In the genomic region with DNA sequence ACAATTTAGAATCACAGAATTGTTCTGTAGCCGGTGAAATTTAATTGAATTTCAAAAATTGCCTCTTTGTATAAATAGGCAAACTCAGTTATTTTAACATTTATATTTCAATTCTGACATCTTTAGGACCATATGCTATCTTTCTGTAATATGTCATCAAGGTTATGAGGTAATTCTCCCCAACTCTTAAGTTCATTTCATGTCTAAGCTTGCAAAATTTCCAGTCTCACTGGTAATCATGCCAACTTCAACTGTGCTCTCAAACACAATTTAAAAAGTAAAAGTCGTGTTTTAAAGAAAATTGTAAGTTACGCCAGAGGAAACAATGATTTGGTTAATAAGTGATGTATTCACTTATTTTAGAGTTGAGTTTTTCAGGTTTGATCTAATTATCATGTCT, we compare ENCODE assay signal across 9 cellular contexts. TPM values are rescaled to one million over a fixed set of nuclear protein-coding genes. Genes with fewer than 3 reads are reported as not detected.
DNase-seq lines count a peak whose midpoint lies in the region; ATAC-seq and TF ChIP-seq lines count a peak whose summit lies in the region.
"Had no signal": no experiment of that assay in that cellular context is flagged by ENCODE, and none has a peak within 500 bp of the region (broad histone marks: within the 10 kb centered on the region; RNA-seq: fewer than 3 reads in every experiment).

No MANE protein-coding gene starts in this region.

- H3K23ac ChIP-seq in mesendoderm (ENCODE audit: low read length): no peak overlapping the region

- H3K79me1 ChIP-seq in mesendoderm (ENCODE audit: low read length): no peaks in the 10 kb centered on the region

- no peak for DNase-seq in CD8-positive, alpha-beta T cell
- DNase-seq in Karpas-422 (no peak), choroid plexus epithelial cell (ENCODE audit: low read depth) (no peak), neural crest cell (ENCODE audit: low read depth, low spot score) (no peak), globus pallidus (ENCODE audit: low spot score) (no peak), SIG-M5 treated with dmso at 0.1 percent for 504 hours (lab: John Stamatoyannopoulos, UW; ENCODE audit: unreplicated experiment) (no peak), mesendoderm (no peak)

- H3K4me1 ChIP-seq in CD8-positive, alpha-beta T cell (ENCODE audit: insufficient read depth, low read length): peaks cover 23% of the 10 kb centered on the region
- peaks cover 84% of the 10 kb centered on the region for H3K4me1 ChIP-seq in Karpas-422 (ENCODE audit: low read length)
- peaks cover 3% of the 10 kb centered on the region for H3K4me1 ChIP-seq in mesendoderm (ENCODE audit: control insufficient read depth, low read depth, low read length)

- no peak overlapping the region for H3K56ac ChIP-seq in mesendoderm (ENCODE audit: low read length)

- no peak overlapping the region for H3K27ac Mint-ChIP-seq in CD8-positive, alpha-beta T cell
- no peak overlapping the region for H3K27ac Mint-ChIP-seq in neural crest cell (ENCODE audit: unreplicated experiment)

- H3K36me3 Mint-ChIP-seq in CD8-positive, alpha-beta T cell: peaks cover 14% of the 10 kb centered on the region
- no peaks in the 10 kb centered on the region for H3K36me3 Mint-ChIP-seq in neural crest cell (ENCODE audit: low read depth)

- peak overlapping the region; percentile 87 for H3K4me2 ChIP-seq in Karpas-422 (ENCODE audit: low read depth, low read length, poor library complexity, severe bottlenecking)
- no peak overlapping the region for H3K4me2 ChIP-seq in mesendoderm (ENCODE audit: low read length)

- H3K4me3 ChIP-seq in CD8-positive, alpha-beta T cell (ENCODE audit: low read depth, low read length): no peak overlapping the region
- H3K4me3 ChIP-seq in Karpas-422 (ENCODE audit: low read length) (peak overlapping the region; percentile 91), choroid plexus epithelial cell (ENCODE audit: low read depth, low read length) (peak overlapping the region; percentile 80), mesendoderm (ENCODE audit: low read length) (no peak overlapping the region)

- no peak overlapping the region for H2BK15ac ChIP-seq in mesendoderm (replicated peaks; ENCODE audit: low read depth)

- H3K9me3 Mint-ChIP-seq in CD8-positive, alpha-beta T cell: no peaks in the 10 kb centered on the region
- no peaks in the 10 kb centered on the region for H3K9me3 Mint-ChIP-seq in neural crest cell

- H2BK5ac ChIP-seq in mesendoderm (ENCODE audit: low read length): no peak overlapping the region

- no peak for TF ChIP-seq CTCF in CD8-positive, alpha-beta T cell (IDR thresholded peaks at IDR 0.05)
- TF ChIP-seq CTCF in choroid plexus epithelial cell (conservative IDR thresholded peaks at IDR 0.05; ENCODE audit: low read depth, low read length): no peak
- TF ChIP-seq CTCF in neural crest cell (conservative IDR thresholded peaks at IDR 0.05): no peak

- no peaks in the 10 kb centered on the region for H3K9me3 ChIP-seq in CD8-positive, alpha-beta T cell (ENCODE audit: low read length)
- H3K9me3 ChIP-seq in Karpas-422 (ENCODE audit: low read length): no peaks in the 10 kb centered on the region
- H3K9me3 ChIP-seq: pancreas had no signal

- 100% methylated on average over 2 of the region's 3 CpGs for WGBS in mesendoderm (ENCODE audit: extremely low coverage, insufficient coverage, low lambda C conversion rate)

- H3K9ac ChIP-seq in Karpas-422 (ENCODE audit: low read length) (peak overlapping the region; percentile 81), mesendoderm (ENCODE audit: low read length) (no peak overlapping the region)

- no peak overlapping the region for H3K18ac ChIP-seq in mesendoderm (ENCODE audit: low read length)

- CTCF ChIA-PET in CD8-positive, alpha-beta T cell (lab: Charles Lee): interaction anchor here (0.6 to 5.2 kb wide), 20 partner anchors 9 to 194 kb away, joined by 3 to 54 read pairs (median 8); a partner anchor contains a TSS

- H3K4me1 Mint-ChIP-seq in CD8-positive, alpha-beta T cell (ENCODE audit: low read depth): peaks cover 53% of the 10 kb centered on the region
- H3K4me1 Mint-ChIP-seq in neural crest cell: peaks cover 17% of the 10 kb centered on the region

- H3K9me2 ChIP-seq in Karpas-422 (replicated peaks; ENCODE audit: insufficient read depth, low read length): no peaks in the 10 kb centered on the region

- POLR2A ChIA-PET in CD8-positive, alpha-beta T cell (lab: Charles Lee): interaction anchor here (2.0 to 6.6 kb wide), 4 partner anchors 12 to 165 kb away, joined by 4 to 257 read pairs (median 59); a partner anchor contains a TSS

- H4K8ac ChIP-seq in mesendoderm (ENCODE audit: low read depth, low read length): no peak overlapping the region

- peak overlapping the region; percentile 91 for H3K4me3 Mint-ChIP-seq in CD8-positive, alpha-beta T cell
- peak overlapping the region; percentile 34 for H3K4me3 Mint-ChIP-seq in neural crest cell

- H2AK5ac ChIP-seq in mesendoderm (ENCODE audit: low read length): no peak overlapping the region

- intact Hi-C loops in CD8-positive, alpha-beta T cell (cut with DNase I, micrococcal nuclease): loop anchor here (5.0 to 10.0 kb wide), 3 partner anchors 93 to 1475 kb away; a partner anchor contains a TSS

- H2AFZ ChIP-seq in Karpas-422 (ENCODE audit: low read length): no peak overlapping the region

- no peak overlapping the region for H3K4ac ChIP-seq in mesendoderm (ENCODE audit: low read depth, low read length)

- H3K79me2 ChIP-seq in Karpas-422 (ENCODE audit: low read length): peaks cover 68% of the 10 kb centered on the region
- no peaks in the 10 kb centered on the region for H3K79me2 ChIP-seq in mesendoderm (ENCODE audit: control insufficient read depth, insufficient read depth, low read length)

- no peak overlapping the region for H3K27ac ChIP-seq in CD8-positive, alpha-beta T cell (ENCODE audit: low read depth, low read length)
- H3K27ac ChIP-seq in Karpas-422 (ENCODE audit: low read length) (peak overlapping the region; percentile 98), mesendoderm (ENCODE audit: low read depth, low read length) (no peak overlapping the region)

- no peak for ATAC-seq in CD8-positive, alpha-beta T cell
- no peak for ATAC-seq in HG02885 (IDR thresholded peaks at IDR 0.05; ENCODE audit: poor library complexity, unreplicated experiment)

- no peak overlapping the region for H2BK120ac ChIP-seq in mesendoderm (ENCODE audit: low read depth, low read length)

- no peak overlapping the region for H4K5ac ChIP-seq in mesendoderm (ENCODE audit: low read length)

- no peaks in the 10 kb centered on the region for H3K27me3 Mint-ChIP-seq in CD8-positive, alpha-beta T cell (ENCODE audit: low read depth)
- peaks cover 15% of the 10 kb centered on the region for H3K27me3 Mint-ChIP-seq in neural crest cell (ENCODE audit: low read depth)

- H3K36me3 ChIP-seq in CD8-positive, alpha-beta T cell (ENCODE audit: insufficient read depth, low read length): no peaks in the 10 kb centered on the region
- H3K36me3 ChIP-seq in Karpas-422 (ENCODE audit: insufficient read depth, low read length): no peaks in the 10 kb centered on the region; the same call in 1 of the 2 replicates
- no peaks in the 10 kb centered on the region for H3K36me3 ChIP-seq in mesendoderm (ENCODE audit: control insufficient read depth, insufficient read depth, low read length)
- H3K36me3 ChIP-seq: pancreas had no signal

- no peaks in the 10 kb centered on the region for H3K27me3 ChIP-seq in CD8-positive, alpha-beta T cell (ENCODE audit: insufficient read depth, low read length)
- H3K27me3 ChIP-seq in Karpas-422 (ENCODE audit: low read length) (no peaks in the 10 kb centered on the region), mesendoderm (ENCODE audit: insufficient read depth, low read length, poor library complexity) (no peaks in the 10 kb centered on the region)
- H3K27me3 ChIP-seq: pancreas had no signal

- no peaks in the 10 kb centered on the region for H4K20me1 ChIP-seq in Karpas-422 (ENCODE audit: insufficient read depth, low read depth, low read length)

RNA-seq across cellular contexts. Expression of a gene that starts 1.4 kb away (rescaled TPM):
- total RNA-seq in CD8-positive, alpha-beta T cell: 10 to 100 TPM; 27.2 to 28.6 TPM
- total RNA-seq in Karpas-422 (2014; rRNA removed; shearing (Covaris generic); ENCODE audit: low replicate concordance): 28.6 and 34.2 TPM in 2 replicates
- total RNA-seq in neural crest cell: 11.0 and 11.2 TPM in 2 replicates
- 3.2 TPM for polyA plus RNA-seq in mesendoderm (2013, experiment 1 of 2)
- 3.8 TPM for polyA plus RNA-seq in mesendoderm (2013, experiment 2 of 2)

RNA-seq across cellular contexts. Expression of a gene that starts 42.7 kb away (rescaled TPM):
- total RNA-seq in CD8-positive, alpha-beta T cell: under 1 TPM; 0.11 to 0.33 TPM
- total RNA-seq in Karpas-422 (2014; rRNA removed; shearing (Covaris generic); ENCODE audit: low replicate concordance): 0.07 and 0.11 TPM in 2 replicates
- total RNA-seq in neural crest cell: 10.8 and 11.6 TPM in 2 replicates
- 11.1 TPM for polyA plus RNA-seq in mesendoderm (2013, experiment 1 of 2)
- 11.3 TPM for polyA plus RNA-seq in mesendoderm (2013, experiment 2 of 2)

Comparison
In these comparisons a context has a peak if more than half of its experiments do, and no peak if none do; other contexts are left out.
1. H3K4me3 ChIP-seq: peak in Karpas-422 (single experiment) and choroid plexus epithelial cell (single experiment); none in CD8-positive, alpha-beta T cell (single experiment) and mesendoderm (single experiment).